In the genomic region with DNA sequence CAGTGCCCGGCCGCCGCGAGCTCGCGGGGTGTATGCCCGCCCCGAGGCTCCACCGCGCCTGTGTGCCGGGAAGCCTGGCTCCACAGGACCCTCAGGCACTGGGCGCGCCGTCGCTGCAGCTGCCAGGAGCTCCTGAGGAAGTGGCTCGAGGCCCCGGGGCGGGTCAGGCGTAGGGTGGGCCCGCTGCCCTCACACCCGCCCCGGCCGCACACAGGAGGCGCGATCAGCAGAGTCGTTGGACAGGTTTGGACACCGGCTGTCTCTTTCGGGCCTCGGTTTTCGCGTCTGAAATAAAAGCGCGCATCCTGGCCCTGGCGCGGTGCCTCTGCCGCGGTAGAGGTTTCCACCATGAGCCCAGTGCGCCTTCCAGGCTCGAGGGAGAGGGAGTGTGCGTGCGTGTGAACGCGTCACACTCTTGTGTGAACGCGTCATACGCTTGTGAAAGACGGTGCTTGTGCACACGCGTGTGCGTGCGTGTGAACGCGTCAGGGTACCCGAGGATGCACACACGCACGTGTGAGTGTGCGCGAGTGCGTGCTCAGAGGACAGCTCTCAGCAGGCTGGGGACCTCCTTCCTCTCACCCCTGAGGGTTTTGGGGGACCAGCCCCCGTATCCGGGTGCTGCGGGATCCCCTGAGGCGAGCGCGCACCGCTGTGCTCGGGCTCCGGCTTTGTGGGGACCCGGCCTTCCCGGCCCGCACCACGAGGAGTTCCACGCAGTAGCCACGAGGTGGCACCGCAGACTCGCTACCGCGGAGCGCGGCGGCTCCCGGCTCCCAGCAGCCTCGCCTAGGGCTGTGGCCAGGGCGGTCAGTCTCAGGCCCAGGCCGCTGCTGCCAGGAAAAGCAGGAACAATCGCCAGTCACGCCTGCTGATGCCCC, we compare ENCODE assay signal across 8 cellular contexts.
DNase-seq lines count a peak whose midpoint lies in the region; ATAC-seq and TF ChIP-seq lines count a peak whose summit lies in the region.

No MANE protein-coding gene starts in this region.

- no peaks in the 10 kb centered on the region for H3K36me3 ChIP-seq in rectal smooth muscle tissue (ENCODE audit: control insufficient read depth, insufficient read depth, low read length)

- H3K27me3 ChIP-seq in HL-60 (ENCODE audit: insufficient read depth, poor library complexity, severe bottlenecking) (no peaks in the 10 kb centered on the region), rectal smooth muscle tissue (ENCODE audit: control insufficient read depth, insufficient read depth, low read length) (peaks cover 6% of the 10 kb centered on the region)

- ATAC-seq in GM18870 (IDR thresholded peaks at IDR 0.05; ENCODE audit: unreplicated experiment), result no peak

- H3K4me3 ChIP-seq in HL-60 (replicated peaks; ENCODE audit: insufficient read depth, low read length) (peak overlapping the region; percentile 30), astrocyte of the spinal cord (ENCODE audit: low read depth, low read length) (no peak overlapping the region), rectal smooth muscle tissue (ENCODE audit: low read length) (peak overlapping the region; percentile 54)

- DNase-seq in A172 (ENCODE audit: low spot score) (peak; percentile 54), HL-60 (ENCODE audit: low read depth in 1 of 2, low spot score in 1 of 2) (peak; percentile 34 to 75), SHP77 treated with DMSO at 0.1 percent for 48 hours (lab: John Stamatoyannopoulos, UW) (peak; percentile 47), astrocyte of the spinal cord (ENCODE audit: low read depth, low spot score) (peak; percentile 59), hepatic stellate cell (ENCODE audit: low spot score) (peak; percentile 91)

- peak; percentile 69 for TF ChIP-seq CTCF in GM12872 (IDR thresholded peaks at IDR 0.05; ENCODE audit: insufficient read depth, low read depth, low read length)
- TF ChIP-seq CTCF in HL-60 (IDR thresholded peaks at IDR 0.05; ENCODE audit: insufficient read depth, low read length), result peak; percentile 22
- TF ChIP-seq CTCF in astrocyte of the spinal cord (IDR thresholded peaks at IDR 0.05; ENCODE audit: low read depth, low read length), result peak; percentile 66

- in situ Hi-C loops in astrocyte of the spinal cord (cut with HindIII; ENCODE audit: low sequenced_read_pairs), result no loop called here

- H3K9ac ChIP-seq in rectal smooth muscle tissue (ENCODE audit: low read length), result no peak overlapping the region

- H3K27ac ChIP-seq in HL-60 (replicated peaks) (no peak overlapping the region), rectal smooth muscle tissue (ENCODE audit: low read depth, low read length) (no peak overlapping the region)

- H3K4me1 ChIP-seq in rectal smooth muscle tissue (ENCODE audit: control insufficient read depth, insufficient read depth, low read length), result peaks cover 3% of the 10 kb centered on the region
